Comparison of ENCODE assay signal across 26 cellular contexts in the genomic region with DNA sequence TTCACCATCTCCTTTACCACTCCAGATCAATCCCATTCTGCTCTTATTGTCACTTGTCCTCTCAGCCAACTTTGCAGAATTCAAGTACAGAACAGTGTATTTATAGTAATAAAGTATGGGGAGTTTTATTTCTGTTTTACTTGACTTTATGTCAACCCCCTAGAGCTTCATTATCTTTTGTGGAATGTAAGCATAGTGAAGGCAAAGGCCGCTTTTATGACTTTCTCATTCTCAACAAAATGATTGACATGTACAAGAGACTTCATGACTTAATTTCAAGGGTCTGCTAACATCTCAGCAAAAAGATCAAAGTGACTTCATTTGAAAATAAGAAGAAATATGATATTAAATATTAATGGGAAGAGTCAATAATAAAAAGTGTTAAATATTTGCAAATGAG.
"Had no signal": no experiment of that assay in that cellular context is flagged by ENCODE, and none has a peak within 500 bp of the region (broad histone marks: within the 10 kb centered on the region; RNA-seq: fewer than 3 reads in every experiment).

No MANE protein-coding gene starts in this region.

- H3K4me1 Mint-ChIP-seq: activated CD4-positive, alpha-beta T cell treated with anti-CD3 and anti-CD28 coated beads for 36 hours; activated T-helper 17 cell treated with anti-CD3 and anti-CD28 coated beads, Interleukin-2, amount 50 U/mL, for 72 hours; central memory CD8-positive, alpha-beta T cell had no signal

- H3K4me3 Mint-ChIP-seq: activated CD4-positive, alpha-beta T cell treated with anti-CD3 and anti-CD28 coated beads for 36 hours; activated CD8-positive, alpha-beta T cell treated with anti-CD3 and anti-CD28 coated beads for 36 hours; activated naive CD8-positive, alpha-beta T cell; activated T-cell treated with anti-CD3 and anti-CD28 coated beads, Interleukin-2, amount 50 U/mL, for 4 hours; activated T-helper 17 cell treated with anti-CD3 and anti-CD28 coated beads, Interleukin-2, amount 50 U/mL, for 72 hours; central memory CD8-positive, alpha-beta T cell; effector memory CD8-positive, alpha-beta T cell had no signal

- H3K9me3 Mint-ChIP-seq: activated CD8-positive, alpha-beta T cell treated with anti-CD3 and anti-CD28 coated beads for 36 hours; activated T-cell treated with anti-CD3 and anti-CD28 coated beads, Interleukin-2, amount 50 U/mL, for 4 hours; activated T-helper 17 cell treated with anti-CD3 and anti-CD28 coated beads, Interleukin-2, amount 50 U/mL, for 72 hours; central memory CD8-positive, alpha-beta T cell; effector memory CD8-positive, alpha-beta T cell had no signal

- H3K27me3 Mint-ChIP-seq: activated naive CD8-positive, alpha-beta T cell; activated T-helper 17 cell treated with anti-CD3 and anti-CD28 coated beads, Interleukin-2, amount 50 U/mL, for 72 hours had no signal

- H3K27ac Mint-ChIP-seq: activated CD4-positive, alpha-beta T cell treated with anti-CD3 and anti-CD28 coated beads for 36 hours; activated CD8-positive, alpha-beta T cell treated with anti-CD3 and anti-CD28 coated beads for 36 hours; activated naive CD8-positive, alpha-beta T cell; activated T-helper 17 cell treated with anti-CD3 and anti-CD28 coated beads, Interleukin-2, amount 50 U/mL, for 72 hours; effector memory CD8-positive, alpha-beta T cell had no signal

- DNase-seq: activated CD4-positive, alpha-beta T cell treated with anti-CD3 and anti-CD28 coated beads for 36 hours; activated CD4-positive, alpha-beta T cell treated with anti-CD3 and anti-CD28 coated beads, Interleukin-2, amount 50 U/mL, for 1 hour; activated CD4-positive, alpha-beta T cell treated with anti-CD3 and anti-CD28 coated beads, Interleukin-2, amount 50 U/mL, for 48 hours; activated CD4-positive, CD25-positive, alpha-beta regulatory T cell; activated CD4-positive, CD25-positive, alpha-beta regulatory T cell treated with anti-CD3 and anti-CD28 coated beads, Interleukin-2, amount 50 U/mL, for 72 hours; activated CD8-positive, alpha-beta memory T cell treated with anti-CD3 and anti-CD28 coated beads for 24 hours; activated CD8-positive, alpha-beta T cell treated with anti-CD3 and anti-CD28 coated beads for 36 hours; activated effector memory CD4-positive, alpha-beta T cell treated with Interleukin-2 at 50 U/mL for 16 hours; activated gamma-delta T cell treated with Interleukin-2 at 50 U/mL for 16 hours; activated naive CD4-positive, alpha-beta T cell treated with anti-CD3 and anti-CD28 coated beads, Interleukin-2, amount 50 U/mL, for 16 hours; activated naive CD4-positive, alpha-beta T cell treated with Interleukin-2 at 50 U/mL for 16 hours; activated T-cell treated with anti-CD3 and anti-CD28 coated beads, Interleukin-2, amount 50 U/mL, for 4 hours; amniotic stem cell; anterior cingulate cortex; brain microvascular endothelial cell; cortex of kidney; dermis blood vessel endothelial cell; effector CD4-positive, alpha-beta T cell; effector memory CD8-positive, alpha-beta T cell; esophagus squamous epithelium; foreskin melanocyte; head of caudate nucleus; T-helper 2 cell had no signal

- H3K36me3 Mint-ChIP-seq: activated naive CD8-positive, alpha-beta T cell had no signal
